Comparison of ENCODE assay signal across 23 cellular contexts in the genomic region with DNA sequence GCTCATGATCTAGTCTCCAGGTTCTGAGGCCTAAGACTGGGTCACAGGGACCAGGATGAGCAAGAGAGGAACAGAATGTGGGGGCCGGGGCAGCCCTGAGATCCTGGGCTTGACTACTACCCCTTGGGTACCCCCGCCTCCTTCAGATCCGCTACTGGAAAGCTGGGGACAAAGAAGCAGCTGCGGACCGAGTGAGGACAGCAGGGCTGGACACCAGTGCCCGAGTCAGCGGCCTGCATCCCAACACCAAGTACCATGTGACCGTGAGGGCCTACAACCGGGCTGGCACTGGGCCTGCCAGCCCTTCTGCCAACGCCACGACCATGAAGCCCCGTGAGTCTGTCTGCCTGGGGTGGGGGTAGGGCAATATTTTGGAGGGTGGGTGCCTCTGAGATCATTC. TPM values are rescaled to one million over a fixed set of nuclear protein-coding genes. Genes with fewer than 3 reads are reported as not detected.
DNase-seq lines count a peak whose midpoint lies in the region; ATAC-seq lines count a peak whose summit lies in the region.
"Had no signal": no experiment of that assay in that cellular context is flagged by ENCODE, and none has a peak within 500 bp of the region (broad histone marks: within the 10 kb centered on the region; RNA-seq: fewer than 3 reads in every experiment).

No MANE protein-coding gene starts in this region.

- H3K27ac ChIP-seq in layer of hippocampus (ENCODE audit: low read depth, low read length): peak overlapping the region; percentile 44
- H3K27ac ChIP-seq: A549, Peyer's patch, SJCRH30 had no signal

- ATAC-seq in GM21423 (IDR thresholded peaks at IDR 0.05; ENCODE audit: unreplicated experiment) (no peak), GM21723 (IDR thresholded peaks at IDR 0.05; ENCODE audit: unreplicated experiment) (no peak), GM19351 (IDR thresholded peaks at IDR 0.05; ENCODE audit: unreplicated experiment) (no peak)
- ATAC-seq: A549, K562 had no signal

- in situ Hi-C loops in G401 (cut with HindIII; ENCODE audit: low sequenced_read_pairs): no loop called here

- DNase-seq in G401 (ENCODE audit: low spot score) (peak; percentile 70), cerebellum (ENCODE audit: low spot score) (peak; percentile 56), pons (ENCODE audit: low spot score) (peak; percentile 69)
- no peak for DNase-seq in stimulated activated naive CD4-positive, alpha-beta T cell (lab: John Stamatoyannopoulos, UW)
- DNase-seq: BE2C, DMS79, GOT3, HCEC 1CT, NCI-H1092 treated with DMSO at 0.1 percent for 48 hours, NCI-H1436 treated with DMSO at 0.1 percent for 48 hours, NCI-H2029 treated with DMSO at 0.1 percent for 48 hours, NCI-H345, NCI-H524, NCI-H774, SJCRH30 had no signal

- H3K27me3 ChIP-seq in layer of hippocampus (ENCODE audit: control insufficient read depth, insufficient read depth, low read length): no peaks in the 10 kb centered on the region
- H3K27me3 ChIP-seq: BE2C, Peyer's patch, SJCRH30 had no signal

RNA-seq across cellular contexts. Expression of gene TMEM81, which starts 12.5 kb away (rescaled TPM):
- 2.4 and 2.5 TPM in 2 replicates for total RNA-seq in G401 (2014; rRNA removed; shearing (Covaris generic))
- 3.4 TPM for total RNA-seq in cerebellum

RNA-seq across cellular contexts. Expression of gene CNTN2, which starts 28.8 kb away (rescaled TPM):
- 0.06 TPM in 1 of 2 replicates, not detected in the other for total RNA-seq in G401 (2014; rRNA removed; shearing (Covaris generic))
- total RNA-seq in cerebellum: 47.4 TPM
- total RNA-seq: K562, OCI-LY7 had no signal

RNA-seq across cellular contexts. Expression of gene RBBP5, which starts 50.0 kb away (rescaled TPM):
- total RNA-seq in G401 (2014; rRNA removed; shearing (Covaris generic)): 21.7 and 33.5 TPM in 2 replicates
- 18.4 TPM for total RNA-seq in cerebellum

Comparison
In these comparisons a context has a peak if more than half of its experiments do, and no peak if none do; other contexts are left out.
1. DNase-seq: peak in G401 (single experiment), cerebellum (single experiment) and pons (single experiment); none in stimulated activated naive CD4-positive, alpha-beta T cell (0 of 6).
2. RNA of gene CNTN2, which starts 28.8 kb away (total RNA-seq): 47.4 TPM in cerebellum (single experiment); 0.06 TPM in G401; every median in the first group is over 10 times any median in the second.